Comparison of ENCODE assay signal across 1 cellular context in genomic region chr6:153002613-153003293, GRCh38.
A peak's percentile ranks its signal among the peaks of the same experiment; 100 is the strongest.
TF ChIP-seq lines count a peak whose summit lies in the region.

Gene MTRF1L (minus strand): TSS chr6:153002709. CDS start chr6:153002685, 24 bp downstream.

TF ChIP-seq in HepG2, 621 proteins besides CTCF, POLR2A, EP300 and RAD21 (continued from another document and continues in another):
- TF ChIP-seq ZNF800 (CRISPR knock-in tag; IDR thresholded peaks at IDR 0.05) (0 out of 2 replicates have a peak, but pooled peaks have one; percentile 35), ZNF547 (CRISPR knock-in tag; IDR thresholded peaks at IDR 0.05) (no peak), ZFP62 (CRISPR knock-in tag; IDR thresholded peaks at IDR 0.05) (no peak), STAG1 (CRISPR knock-in tag; IDR thresholded peaks at IDR 0.05) (no peak), ZFP36L2 (CRISPR knock-in tag; IDR thresholded peaks at IDR 0.05) (no peak), SP5 (CRISPR knock-in tag; IDR thresholded peaks at IDR 0.05; ENCODE audit: borderline replicate concordance, low read depth) (peak; percentile 68; the same call in 1 of the 2 replicates), DNMT1 (CRISPR knock-in tag; IDR thresholded peaks at IDR 0.05) (no peak), NR2F6 (IDR thresholded peaks at IDR 0.05) (peak; percentile 45; the same call in 1 of the 2 replicates), NR2F6 (CRISPR knock-in tag; IDR thresholded peaks at IDR 0.05) (peak; percentile 69), NONO (IDR thresholded peaks at IDR 0.05) (no peak), NONO (CRISPR knock-in tag; conservative IDR thresholded peaks at IDR 0.05) (0 out of 2 replicates have a peak, but pooled peaks have one; percentile 19), ZNF264 (CRISPR knock-in tag; IDR thresholded peaks at IDR 0.05) (peak; percentile 90), MXD3 (CRISPR knock-in tag; IDR thresholded peaks at IDR 0.05) (no peak), PAX8 (CRISPR knock-in tag; IDR thresholded peaks at IDR 0.05; ENCODE audit: borderline replicate concordance) (no peak), PCBP1 (IDR thresholded peaks at IDR 0.05; ENCODE audit: borderline replicate concordance, low read depth, low read length) (peak; percentile 84; the same call in 1 of the 2 replicates), ZNF512 (CRISPR knock-in tag; IDR thresholded peaks at IDR 0.05) (no peak), ARNT2 (CRISPR knock-in tag; IDR thresholded peaks at IDR 0.05; ENCODE audit: low read depth) (peak; percentile 95), ARHGAP35 (CRISPR knock-in tag; IDR thresholded peaks at IDR 0.05; ENCODE audit: borderline replicate concordance) (no peak), ELF3 (CRISPR knock-in tag; IDR thresholded peaks at IDR 0.05) (peak; percentile 91), PLSCR1 (CRISPR knock-in tag; IDR thresholded peaks at IDR 0.05; ENCODE audit: borderline replicate concordance) (no peak), ZNF766 (CRISPR knock-in tag; IDR thresholded peaks at IDR 0.05; ENCODE audit: borderline replicate concordance) (peak; percentile 42; the same call in 1 of the 2 replicates), NFE2L1 (CRISPR knock-in tag; IDR thresholded peaks at IDR 0.05; ENCODE audit: borderline replicate concordance) (no peak), ZNF30 (CRISPR knock-in tag; IDR thresholded peaks at IDR 0.05) (no peak), KLF16 (CRISPR knock-in tag; IDR thresholded peaks at IDR 0.05) (peak in 1 of 2 experiments; percentile 76; a peak in 2 of 4 replicates), JDP2 (CRISPR knock-in tag; IDR thresholded peaks at IDR 0.05; ENCODE audit: borderline replicate concordance) (no peak), TAF1 (CRISPR knock-in tag; IDR thresholded peaks at IDR 0.05) (peak; percentile 88), HOXA5 (CRISPR knock-in tag; IDR thresholded peaks at IDR 0.05) (peak; percentile 54), BCL3 (CRISPR knock-in tag; IDR thresholded peaks at IDR 0.05) (no peak), MAFK (conservative IDR thresholded peaks at IDR 0.05 in 1 of 2, IDR thresholded peaks at IDR 0.05 in 1 of 2; ENCODE audit: low read length in 2 of 2) (no peak), ZFP90 (CRISPR knock-in tag; IDR thresholded peaks at IDR 0.05; ENCODE audit: borderline replicate concordance) (no peak), E2F5 (CRISPR knock-in tag; conservative IDR thresholded peaks at IDR 0.05) (peak; percentile 81), ZNF780A (CRISPR knock-in tag; IDR thresholded peaks at IDR 0.05) (no peak), ZNF326 (CRISPR knock-in tag; IDR thresholded peaks at IDR 0.05; ENCODE audit: borderline replicate concordance) (no peak), BHLHE40 (IDR thresholded peaks at IDR 0.05; ENCODE audit: low read length) (0 out of 2 replicates have a peak, but pooled peaks have one; percentile 6), ZXDC (CRISPR knock-in tag; IDR thresholded peaks at IDR 0.05) (no peak; the same call in none of the 2 replicates), KDM5B (CRISPR knock-in tag; IDR thresholded peaks at IDR 0.05; ENCODE audit: borderline replicate concordance) (peak; percentile 62; the same call in 1 of the 2 replicates), RXRA (CRISPR knock-in tag; IDR thresholded peaks at IDR 0.05) (peak; percentile 83), ZNF407 (CRISPR knock-in tag; IDR thresholded peaks at IDR 0.05; ENCODE audit: not compliant biosample characterization) (no peak), FUBP1 (CRISPR knock-in tag; IDR thresholded peaks at IDR 0.05; ENCODE audit: borderline replicate concordance) (no peak), PTBP1 (IDR thresholded peaks at IDR 0.05; ENCODE audit: low read depth, low read length, poor library complexity, severe bottlenecking) (no peak), CBX2 (IDR thresholded peaks at IDR 0.05; ENCODE audit: low read depth, low read length) (no peak), CBX2 (CRISPR knock-in tag; IDR thresholded peaks at IDR 0.05; ENCODE audit: low read depth) (0 out of 2 replicates have a peak, but pooled peaks have one; percentile 78), XRCC5 (optimal IDR thresholded peaks at IDR 0.05; ENCODE audit: low read length) (no peak), SNAI1 (CRISPR knock-in tag; IDR thresholded peaks at IDR 0.05; ENCODE audit: borderline replicate concordance) (peak; percentile 12; the same call in 1 of the 2 replicates), ZNF816 (CRISPR knock-in tag; IDR thresholded peaks at IDR 0.05; ENCODE audit: borderline replicate concordance) (no peak)
